Comparison of ENCODE assay signal across 8 cellular contexts in genomic region chr1:160522622-160523345, GRCh38. TPM values are rescaled to one million over a fixed set of nuclear protein-coding genes. Genes with fewer than 3 reads are reported as not detected.
A peak's percentile ranks its signal among the peaks of the same experiment; 100 is the strongest.
DNase-seq lines count a peak whose midpoint lies in the region; ATAC-seq and TF ChIP-seq lines count a peak whose summit lies in the region.
"Had no signal": no experiment of that assay in that cellular context is flagged by ENCODE, and none has a peak within 500 bp of the region (broad histone marks: within the 10 kb centered on the region; RNA-seq: fewer than 3 reads in every experiment).

Gene SLAMF6, minus strand, starts transcription at chr1:160523255. Its CDS starts 63 bp downstream, at chr1:160523192.

- H3K36me3 Mint-ChIP-seq in activated naive CD4-positive, alpha-beta T cell treated with anti-CD3 and anti-CD28 coated beads for 36 hours (ENCODE audit: low read depth): peaks cover 53% of the 10 kb centered on the region
- peaks cover 41% of the 10 kb centered on the region for H3K36me3 Mint-ChIP-seq in stimulated activated memory B cell treated with anti-CD40 and anti-IgM and Interleukin-4, amounts not matched to agents 10 μg/mL and 1 μg/mL and 100 μg/mL, for 72 hours

- peaks cover 52% of the 10 kb centered on the region for H3K4me1 Mint-ChIP-seq in activated naive CD4-positive, alpha-beta T cell treated with anti-CD3 and anti-CD28 coated beads for 36 hours (ENCODE audit: low read depth)
- H3K4me1 Mint-ChIP-seq in stimulated activated memory B cell treated with anti-CD40 and anti-IgM and Interleukin-4, amounts not matched to agents 10 μg/mL and 1 μg/mL and 100 μg/mL, for 72 hours: peaks cover 38% of the 10 kb centered on the region

- DNase-seq in NB4 (ENCODE audit: low read depth) (peak; percentile 24), foreskin keratinocyte (no peak), adrenal gland (no peak), HAP-1 (ENCODE audit: low spot score in 2 of 2) (no peak)
- peak; percentile 73 for DNase-seq in activated naive CD4-positive, alpha-beta T cell treated with anti-CD3 and anti-CD28 coated beads for 36 hours

- peak within 1 kb of the TSS; percentile 85 for H3K4me3 Mint-ChIP-seq in activated naive CD4-positive, alpha-beta T cell treated with anti-CD3 and anti-CD28 coated beads for 36 hours
- H3K4me3 Mint-ChIP-seq in stimulated activated memory B cell treated with anti-CD40 and anti-IgM and Interleukin-4, amounts not matched to agents 10 μg/mL and 1 μg/mL and 100 μg/mL, for 72 hours: peak within 1 kb of the TSS; percentile 80

- H3K36me3 ChIP-seq in adrenal gland (replicated peaks in 1 of 2) (no peaks in the 10 kb centered on the region), HAP-1 (replicated peaks) (no peaks in the 10 kb centered on the region)

- 61 to 76% (median 71%) methylated on average over 11 of the region's 11 CpGs for WGBS in adrenal gland, 4 donors

- H3K9me3 Mint-ChIP-seq in activated naive CD4-positive, alpha-beta T cell treated with anti-CD3 and anti-CD28 coated beads for 36 hours: peaks cover 33% of the 10 kb centered on the region
- H3K9me3 Mint-ChIP-seq in stimulated activated memory B cell treated with anti-CD40 and anti-IgM and Interleukin-4, amounts not matched to agents 10 μg/mL and 1 μg/mL and 100 μg/mL, for 72 hours: peaks cover 13% of the 10 kb centered on the region

- no peak for TF ChIP-seq POLR2A in NB4 (IDR thresholded peaks at IDR 0.05; ENCODE audit: extremely low read depth, insufficient read length)
- TF ChIP-seq POLR2A in adrenal gland (IDR thresholded peaks at IDR 0.05): no peak

- no peaks in the 10 kb centered on the region for H3K9me3 ChIP-seq in adrenal gland (replicated peaks in 1 of 3)
- no peaks in the 10 kb centered on the region for H3K9me3 ChIP-seq in HAP-1

- no peaks in the 10 kb centered on the region for H3K27me3 Mint-ChIP-seq in activated naive CD4-positive, alpha-beta T cell treated with anti-CD3 and anti-CD28 coated beads for 36 hours (ENCODE audit: low read depth)
- no peaks in the 10 kb centered on the region for H3K27me3 Mint-ChIP-seq in stimulated activated memory B cell treated with anti-CD40 and anti-IgM and Interleukin-4, amounts not matched to agents 10 μg/mL and 1 μg/mL and 100 μg/mL, for 72 hours

- TF ChIP-seq CTCF in NB4 (IDR thresholded peaks at IDR 0.05; ENCODE audit: low read depth, low read length): no peak
- no peak for TF ChIP-seq CTCF in foreskin keratinocyte (conservative IDR thresholded peaks at IDR 0.05)
- TF ChIP-seq CTCF in adrenal gland (IDR thresholded peaks at IDR 0.05): no peak

- in situ Hi-C loops in HAP-1 (cut with MboI; ENCODE audit: low sequenced_read_pairs): no loop called here

- peaks cover 22% of the 10 kb centered on the region for H3K4me1 ChIP-seq in foreskin keratinocyte
- H3K4me1 ChIP-seq in adrenal gland (replicated peaks in 1 of 2): peaks cover 0 to 10% of the 10 kb centered on the region in 2 donors
- no peaks in the 10 kb centered on the region for H3K4me1 ChIP-seq in HAP-1

- peak within 1 kb of the TSS; percentile 97 for H3K27ac Mint-ChIP-seq in activated naive CD4-positive, alpha-beta T cell treated with anti-CD3 and anti-CD28 coated beads for 36 hours
- peak within 1 kb of the TSS; percentile 86 for H3K27ac Mint-ChIP-seq in stimulated activated memory B cell treated with anti-CD40 and anti-IgM and Interleukin-4, amounts not matched to agents 10 μg/mL and 1 μg/mL and 100 μg/mL, for 72 hours

- CTCF ChIA-PET in activated naive CD4-positive, alpha-beta T cell treated with anti-CD3 and anti-CD28 coated beads for 36 hours (lab: Charles Lee): interaction anchor here (0.6 to 2.0 kb wide), 12 partner anchors 9 to 845 kb away, joined by 3 to 14 read pairs (median 4); partner anchors contain the start of gene CFAP126

- intact Hi-C loops in activated naive CD4-positive, alpha-beta T cell treated with anti-CD3 and anti-CD28 coated beads for 36 hours (cut with micrococcal nuclease): loop anchor here (1.0 to 10.0 kb wide), 3 partner anchors 18 to 1508 kb away; partner anchors contain the start of gene DCAF8
- intact Hi-C loops in adrenal gland (cut with DNase I): no loop called here

- H3K4me3 ChIP-seq in NB4 (ENCODE audit: low read depth, low read length): no peak within 1 kb of the TSS
- no peak within 1 kb of the TSS for H3K4me3 ChIP-seq in adrenal gland
- H3K4me3 ChIP-seq in HAP-1: no peak within 1 kb of the TSS

- H3K27me3 ChIP-seq in foreskin keratinocyte (no peaks in the 10 kb centered on the region), adrenal gland (no peaks in the 10 kb centered on the region), HAP-1 (ENCODE audit: low read depth) (no peaks in the 10 kb centered on the region; the same call in 1 of the 2 replicates)

- ATAC-seq in GM19395 (IDR thresholded peaks at IDR 0.05; ENCODE audit: unreplicated experiment): peak; percentile 64
- ATAC-seq in stimulated activated memory B cell treated with anti-CD40 and anti-IgM and Interleukin-4, amounts not matched to agents 10 μg/mL and 1 μg/mL and 100 μg/mL, for 72 hours: peak; percentile 87
- no peak for ATAC-seq in foreskin keratinocyte
- ATAC-seq: Panc1 had no signal

- H3K27ac ChIP-seq in foreskin keratinocyte: no peak within 1 kb of the TSS
- no peak within 1 kb of the TSS for H3K27ac ChIP-seq in adrenal gland

RNA-seq across cellular contexts. Expression of gene SLAMF6, which starts in this region (rescaled TPM):
- 10 to 100 TPM; 55.0 to 55.5 TPM for total RNA-seq in activated naive CD4-positive, alpha-beta T cell treated with anti-CD3 and anti-CD28 coated beads for 36 hours
- total RNA-seq in foreskin keratinocyte (not detected in 2 replicates), adrenal gland (1 to 10 TPM in 4 of 8 donors, under 1 TPM in 3, not detected in 1; 0.21 to 1.8 (median 1.0) TPM)
- polyA plus RNA-seq in foreskin keratinocyte (not detected in 2 replicates), adrenal gland (1 to 10 TPM in 1 of 3 donors, under 1 TPM in 2; 0.47 to 1.2 (median 0.97) TPM)

Comparison
In these comparisons a context has a peak if more than half of its experiments do, and no peak if none do; other contexts are left out.
1. RNA of gene SLAMF6 (total RNA-seq): 55.0 to 55.5 TPM in activated naive CD4-positive, alpha-beta T cell treated with anti-CD3 and anti-CD28 coated beads for 36 hours; 0.21 to 1.8 TPM in adrenal gland and not detected in foreskin keratinocyte; every median in the first group is over 10 times any median in the second.
2. DNase-seq: peak in NB4 (single experiment) and activated naive CD4-positive, alpha-beta T cell treated with anti-CD3 and anti-CD28 coated beads for 36 hours (single experiment); none in foreskin keratinocyte (0 of 2), adrenal gland (0 of 7) and HAP-1 (0 of 2).